In genomic region chr2:223386984-223387383, GRCh38 we compare ENCODE assay signal across 26 cellular contexts.
"Had no signal": no experiment of that assay in that cellular context is flagged by ENCODE, and none has a peak within 500 bp of the region (broad histone marks: within the 10 kb centered on the region; RNA-seq: fewer than 3 reads in every experiment).

No MANE protein-coding gene starts in this region.

- H3K27me3 ChIP-seq: stomach, suprapubic skin, testis, thyroid gland, tibial artery, tibial nerve, transverse colon, upper lobe of left lung, upper lobe of right lung, uterus, vagina had no signal

- H3K27ac ChIP-seq: stomach, suprapubic skin, testis, thoracic aorta, thyroid gland, tibial artery, tibial nerve, transverse colon, upper lobe of left lung, upper lobe of right lung, uterus, vagina had no signal

- FAIRE-seq: urothelium cell line had no signal

- H3K9me3 ChIP-seq: stomach, suprapubic skin, testis, thoracic aorta, thyroid gland, tibial artery, tibial nerve, transverse colon, upper lobe of left lung, upper lobe of right lung, uterus, vagina had no signal

- H3K4me3 ChIP-seq: stomach, suprapubic skin, testis, thoracic aorta, thyroid gland, tibial artery, tibial nerve, transverse colon, upper lobe of left lung, upper lobe of right lung, uterus, vagina had no signal

- H3K4me1 ChIP-seq: stomach, suprapubic skin, testis, thyroid gland, tibial artery, tibial nerve, transverse colon, upper lobe of left lung, upper lobe of right lung, uterus, vagina had no signal

- DNase-seq: stimulated activated CD4-positive, alpha-beta T cell treated with anti-CD3 and anti-CD28 coated beads, Interleukin-2, amount 100 ng/mL, for 48 hours; stimulated activated CD4-positive, alpha-beta T cell treated with anti-CD3 and anti-CD28 coated beads, Interleukin-4, amount 100 ng/mL, for 1 hour; stimulated activated CD4-positive, alpha-beta T cell treated with anti-CD3 and anti-CD28 coated beads, Interleukin-4, amount 100 ng/mL, for 24 hours; stimulated activated CD4-positive, alpha-beta T cell treated with anti-CD3 and anti-CD28 coated beads, Interleukin-4, amount 100 ng/mL, for 4 hours; stimulated activated CD8-positive, alpha-beta memory T cell treated with anti-CD3 and anti-CD28 coated beads, Interleukin-4, amount 100 ng/mL, for 48 hours; stimulated activated naive B cell treated with anti-CD40 and anti-IgM and Interleukin-4, amounts not matched to agents 10 μg/mL and 1 μg/mL and 100 μg/mL, for 72 hours; stimulated activated naive CD4-positive, alpha-beta T cell; stimulated activated naive CD4-positive, alpha-beta T cell treated with Interleukin-2 at 50 U/mL for 16 hours; stimulated activated naive CD8-positive, alpha-beta T cell treated with anti-CD3 and anti-CD28 coated beads, Interleukin-15, amount 100 ng/mL, for 72 hours; stimulated activated naive CD8-positive, alpha-beta T cell treated with anti-CD3 and anti-CD28 coated beads, Interleukin-15, Interleukin-2, amounts not matched to agents 100 U/mL and 50 U/mL, for 24 hours; stomach; substantia nigra; testis; thyroid gland; tibial artery; transverse colon; trophoblast cell; upper lobe of left lung; upper lobe of right lung; uterus had no signal

- ATAC-seq: stimulated activated effector memory CD8-positive, alpha-beta T cell treated with anti-CD3 and anti-CD28 coated beads, Interleukin-12 subunit alpha, Interleukin-12 subunit beta, amount 100 ng/mL, for 72 hours; stimulated activated naive B cell treated with anti-CD40 and anti-IgM and Interleukin-4, amounts not matched to agents 10 μg/mL and 1 μg/mL and 100 μg/mL, for 72 hours; stimulated activated naive CD8-positive, alpha-beta T cell treated with anti-CD3 and anti-CD28 coated beads, Interleukin-15, amount 100 ng/mL, for 72 hours; stimulated activated naive CD8-positive, alpha-beta T cell treated with anti-CD3 and anti-CD28 coated beads, Interleukin-15, Interleukin-2, amounts not matched to agents 100 U/mL and 50 U/mL, for 24 hours; upper lobe of right lung had no signal

- H3K36me3 ChIP-seq: stomach, suprapubic skin, thoracic aorta, thyroid gland, tibial artery, tibial nerve, transverse colon, upper lobe of left lung, upper lobe of right lung, uterus, vagina had no signal
